In the genomic region with DNA sequence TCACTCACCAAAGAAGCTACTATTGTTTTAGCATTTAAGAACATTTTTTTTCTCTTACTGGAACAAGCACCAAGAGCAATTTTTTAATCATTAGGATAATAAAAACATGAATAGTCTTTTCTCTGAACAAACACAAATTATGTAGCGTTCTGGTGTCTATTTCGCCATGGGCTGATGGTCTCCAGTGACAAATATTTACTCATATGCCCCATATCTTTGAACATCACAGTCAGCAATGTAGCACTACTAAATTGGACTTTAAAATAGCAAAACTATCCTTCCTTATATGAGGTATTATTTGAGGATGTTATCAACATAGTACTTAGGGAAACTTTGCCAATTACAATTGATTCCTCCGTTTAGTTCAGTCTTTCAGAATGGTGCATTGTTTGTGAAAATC, we compare ENCODE assay signal across 1 cellular context.
TF ChIP-seq lines count a peak whose summit lies in the region.

No MANE protein-coding gene starts in this region.

TF ChIP-seq in HepG2, 621 proteins besides CTCF, POLR2A, EP300 and RAD21 (continued from another document):
- TF ChIP-seq, protein P1, sequence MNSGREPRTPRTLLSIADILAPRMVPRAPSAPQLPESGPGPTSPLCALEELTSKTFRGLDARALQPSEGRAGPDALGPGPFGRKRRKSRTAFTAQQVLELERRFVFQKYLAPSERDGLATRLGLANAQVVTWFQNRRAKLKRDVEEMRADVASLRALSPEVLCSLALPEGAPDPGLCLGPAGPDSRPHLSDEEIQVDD (CRISPR knock-in tag; IDR thresholded peaks at IDR 0.05; ENCODE audit: borderline replicate concordance) = no peak
- TF ChIP-seq ISL2 (CRISPR knock-in tag; IDR thresholded peaks at IDR 0.05) (peak; percentile 60; the same call in 1 of the 2 replicates), ZNF644 (CRISPR knock-in tag; IDR thresholded peaks at IDR 0.05; ENCODE audit: low read depth) (peak; percentile 45; the same call in 1 of the 2 replicates), ZNF672 (CRISPR knock-in tag; IDR thresholded peaks at IDR 0.05) (no peak), CEBPG (CRISPR knock-in tag; IDR thresholded peaks at IDR 0.05) (peak; percentile 33; the same call in 1 of the 2 replicates), HNF4G (IDR thresholded peaks at IDR 0.05; ENCODE audit: borderline replicate concordance, low read depth, low read length) (no peak), HNF4G (CRISPR knock-in tag; IDR thresholded peaks at IDR 0.05; ENCODE audit: borderline replicate concordance, low read depth) (no peak), ZNF547 (CRISPR knock-in tag; IDR thresholded peaks at IDR 0.05) (no peak), IKZF4 (CRISPR knock-in tag; IDR thresholded peaks at IDR 0.05; ENCODE audit: borderline replicate concordance, low read depth, not compliant biosample characterization) (no peak), ZFP90 (CRISPR knock-in tag; IDR thresholded peaks at IDR 0.05; ENCODE audit: borderline replicate concordance) (no peak), DNMT1 (CRISPR knock-in tag; IDR thresholded peaks at IDR 0.05) (no peak), ZNF652 (CRISPR knock-in tag; IDR thresholded peaks at IDR 0.05; ENCODE audit: borderline replicate concordance, low read depth) (no peak), ZNF768 (CRISPR knock-in tag; IDR thresholded peaks at IDR 0.05) (no peak), FOXA3 (CRISPR knock-in tag; IDR thresholded peaks at IDR 0.05) (peak; percentile 57), ATAD3A (CRISPR knock-in tag; IDR thresholded peaks at IDR 0.05) (no peak), ZNF850 (CRISPR knock-in tag; conservative IDR thresholded peaks at IDR 0.05) (no peak), TEAD2 (CRISPR knock-in tag; IDR thresholded peaks at IDR 0.05) (no peak), PAXIP1 (CRISPR knock-in tag; conservative IDR thresholded peaks at IDR 0.05) (peak; percentile 53), ZBTB2 (CRISPR knock-in tag; IDR thresholded peaks at IDR 0.05; ENCODE audit: low read depth) (no peak), RFXANK (CRISPR knock-in tag; IDR thresholded peaks at IDR 0.05) (no peak), CREM (IDR thresholded peaks at IDR 0.05) (peak; percentile 22; the same call in 1 of the 2 replicates), CREM (CRISPR knock-in tag; IDR thresholded peaks at IDR 0.05) (no peak), HNF4A (CRISPR knock-in tag; IDR thresholded peaks at IDR 0.05) (peak; percentile 25; the same call in 1 of the 2 replicates), NFRKB (IDR thresholded peaks at IDR 0.05) (no peak), RXRA (CRISPR knock-in tag; IDR thresholded peaks at IDR 0.05) (no peak), HNF1A (IDR thresholded peaks at IDR 0.05; ENCODE audit: low read depth) (no peak), HNF1A (CRISPR knock-in tag; IDR thresholded peaks at IDR 0.05; ENCODE audit: borderline replicate concordance) (peak; percentile 25; the same call in 1 of the 2 replicates), MIER2 (CRISPR knock-in tag; IDR thresholded peaks at IDR 0.05) (no peak), ZBED4 (CRISPR knock-in tag; IDR thresholded peaks at IDR 0.05; ENCODE audit: borderline replicate concordance) (no peak), ZNF577 (CRISPR knock-in tag; IDR thresholded peaks at IDR 0.05; ENCODE audit: borderline replicate concordance, low read depth) (no peak), SOX6 (IDR thresholded peaks at IDR 0.05) (no peak), SOX6 (CRISPR knock-in tag; IDR thresholded peaks at IDR 0.05) (peak; percentile 45; the same call in 1 of the 2 replicates), RNF219 (CRISPR knock-in tag; IDR thresholded peaks at IDR 0.05) (no peak), PTBP1 (IDR thresholded peaks at IDR 0.05; ENCODE audit: low read depth, low read length, poor library complexity, severe bottlenecking) (no peak), GATAD2A (CRISPR knock-in tag; IDR thresholded peaks at IDR 0.05) (peak; percentile 16; the same call in 1 of the 2 replicates), CBFB (CRISPR knock-in tag; IDR thresholded peaks at IDR 0.05) (no peak), SATB2 (CRISPR knock-in tag; IDR thresholded peaks at IDR 0.05) (no peak), ZSCAN12 (CRISPR knock-in tag; IDR thresholded peaks at IDR 0.05) (no peak)
- TF ChIP-seq, protein P2, sequence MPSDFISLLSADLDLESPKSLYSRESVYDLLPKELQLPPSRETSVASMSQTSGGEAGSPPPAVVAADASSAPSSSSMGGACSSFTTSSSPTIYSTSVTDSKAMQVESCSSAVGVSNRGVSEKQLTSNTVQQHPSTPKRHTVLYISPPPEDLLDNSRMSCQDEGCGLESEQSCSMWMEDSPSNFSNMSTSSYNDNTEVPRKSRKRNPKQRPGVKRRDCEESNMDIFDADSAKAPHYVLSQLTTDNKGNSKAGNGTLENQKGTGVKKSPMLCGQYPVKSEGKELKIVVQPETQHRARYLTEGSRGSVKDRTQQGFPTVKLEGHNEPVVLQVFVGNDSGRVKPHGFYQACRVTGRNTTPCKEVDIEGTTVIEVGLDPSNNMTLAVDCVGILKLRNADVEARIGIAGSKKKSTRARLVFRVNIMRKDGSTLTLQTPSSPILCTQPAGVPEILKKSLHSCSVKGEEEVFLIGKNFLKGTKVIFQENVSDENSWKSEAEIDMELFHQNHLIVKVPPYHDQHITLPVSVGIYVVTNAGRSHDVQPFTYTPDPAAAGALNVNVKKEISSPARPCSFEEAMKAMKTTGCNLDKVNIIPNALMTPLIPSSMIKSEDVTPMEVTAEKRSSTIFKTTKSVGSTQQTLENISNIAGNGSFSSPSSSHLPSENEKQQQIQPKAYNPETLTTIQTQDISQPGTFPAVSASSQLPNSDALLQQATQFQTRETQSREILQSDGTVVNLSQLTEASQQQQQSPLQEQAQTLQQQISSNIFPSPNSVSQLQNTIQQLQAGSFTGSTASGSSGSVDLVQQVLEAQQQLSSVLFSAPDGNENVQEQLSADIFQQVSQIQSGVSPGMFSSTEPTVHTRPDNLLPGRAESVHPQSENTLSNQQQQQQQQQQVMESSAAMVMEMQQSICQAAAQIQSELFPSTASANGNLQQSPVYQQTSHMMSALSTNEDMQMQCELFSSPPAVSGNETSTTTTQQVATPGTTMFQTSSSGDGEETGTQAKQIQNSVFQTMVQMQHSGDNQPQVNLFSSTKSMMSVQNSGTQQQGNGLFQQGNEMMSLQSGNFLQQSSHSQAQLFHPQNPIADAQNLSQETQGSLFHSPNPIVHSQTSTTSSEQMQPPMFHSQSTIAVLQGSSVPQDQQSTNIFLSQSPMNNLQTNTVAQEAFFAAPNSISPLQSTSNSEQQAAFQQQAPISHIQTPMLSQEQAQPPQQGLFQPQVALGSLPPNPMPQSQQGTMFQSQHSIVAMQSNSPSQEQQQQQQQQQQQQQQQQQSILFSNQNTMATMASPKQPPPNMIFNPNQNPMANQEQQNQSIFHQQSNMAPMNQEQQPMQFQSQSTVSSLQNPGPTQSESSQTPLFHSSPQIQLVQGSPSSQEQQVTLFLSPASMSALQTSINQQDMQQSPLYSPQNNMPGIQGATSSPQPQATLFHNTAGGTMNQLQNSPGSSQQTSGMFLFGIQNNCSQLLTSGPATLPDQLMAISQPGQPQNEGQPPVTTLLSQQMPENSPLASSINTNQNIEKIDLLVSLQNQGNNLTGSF (CRISPR knock-in tag; IDR thresholded peaks at IDR 0.05) = no peak
TF ChIP-seq in HepG2: peak in this region for 17.
